In the genomic region with DNA sequence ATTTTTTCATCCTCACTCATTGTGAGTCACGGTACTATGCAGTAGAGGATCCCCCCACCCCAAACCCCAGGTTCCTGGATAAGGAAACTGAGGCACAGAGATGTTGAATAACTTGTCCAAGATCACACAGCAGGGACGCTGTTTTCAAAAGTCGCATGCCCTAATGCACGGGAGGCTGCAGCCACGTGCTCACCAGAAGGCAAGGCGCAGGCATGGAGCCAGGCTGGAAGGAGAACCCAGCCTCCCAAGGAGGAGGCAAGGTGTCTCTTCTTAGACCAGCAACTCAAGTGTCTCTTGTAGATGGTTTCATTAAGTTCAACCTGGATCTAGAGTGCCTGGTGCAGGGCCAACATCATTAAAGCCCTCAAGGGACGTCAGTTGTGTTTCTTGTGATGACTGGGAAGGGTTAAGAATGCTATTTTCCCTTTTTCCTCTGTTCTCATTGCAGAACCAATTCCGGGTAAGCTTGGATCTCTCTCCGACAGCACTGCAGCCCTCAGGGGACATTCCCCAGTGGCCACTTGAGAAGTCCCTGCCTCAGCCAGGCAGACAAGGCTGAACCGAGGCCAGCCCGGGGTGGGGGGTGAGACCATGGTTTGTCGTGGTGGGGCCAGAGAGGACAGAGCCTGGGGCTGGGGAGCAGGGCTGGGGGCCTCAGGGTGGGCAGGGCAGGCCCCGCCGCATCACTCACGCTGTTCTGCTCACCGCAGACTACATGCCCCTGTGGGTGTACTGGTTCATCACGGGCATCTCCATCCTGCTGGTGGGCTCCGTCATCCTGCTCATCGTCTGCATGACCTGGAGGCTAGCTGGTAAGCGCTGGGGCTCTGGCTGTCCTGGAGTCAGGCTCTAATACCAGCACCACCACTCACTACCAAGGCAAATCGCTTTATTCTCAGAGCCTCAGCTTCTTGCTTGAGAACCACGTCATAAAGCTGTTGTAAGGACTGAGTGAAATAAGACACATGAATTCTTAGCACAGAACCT, we compare ENCODE assay signal across 1 cellular context.
A peak's percentile ranks its signal among the peaks of the same experiment; 100 is the strongest.
TF ChIP-seq lines count a peak whose summit lies in the region.

No MANE protein-coding gene starts in this region.

TF ChIP-seq in HepG2, 621 proteins besides CTCF, POLR2A, EP300 and RAD21:
- peak; percentile 61; the same call in 1 of the 2 replicates for TF ChIP-seq ZNF768 (CRISPR knock-in tag; IDR thresholded peaks at IDR 0.05)
- TF ChIP-seq, protein P1, sequence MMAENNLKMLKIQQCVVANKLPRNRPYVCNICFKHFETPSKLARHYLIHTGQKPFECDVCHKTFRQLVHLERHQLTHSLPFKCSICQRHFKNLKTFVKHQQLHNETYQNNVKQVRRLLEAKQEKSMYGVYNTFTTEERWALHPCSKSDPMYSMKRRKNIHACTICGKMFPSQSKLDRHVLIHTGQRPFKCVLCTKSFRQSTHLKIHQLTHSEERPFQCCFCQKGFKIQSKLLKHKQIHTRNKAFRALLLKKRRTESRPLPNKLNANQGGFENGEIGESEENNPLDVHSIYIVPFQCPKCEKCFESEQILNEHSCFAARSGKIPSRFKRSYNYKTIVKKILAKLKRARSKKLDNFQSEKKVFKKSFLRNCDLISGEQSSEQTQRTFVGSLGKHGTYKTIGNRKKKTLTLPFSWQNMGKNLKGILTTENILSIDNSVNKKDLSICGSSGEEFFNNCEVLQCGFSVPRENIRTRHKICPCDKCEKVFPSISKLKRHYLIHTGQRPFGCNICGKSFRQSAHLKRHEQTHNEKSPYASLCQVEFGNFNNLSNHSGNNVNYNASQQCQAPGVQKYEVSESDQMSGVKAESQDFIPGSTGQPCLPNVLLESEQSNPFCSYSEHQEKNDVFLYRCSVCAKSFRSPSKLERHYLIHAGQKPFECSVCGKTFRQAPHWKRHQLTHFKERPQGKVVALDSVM (CRISPR knock-in tag; IDR thresholded peaks at IDR 0.05), result no peak
TF ChIP-seq in HepG2: peak in this region for 1.
